ENCODE assay signal across 2 cellular contexts in genomic region chr15:98805434-98806274, GRCh38.
TF ChIP-seq lines count a peak whose summit lies in the region.

No MANE protein-coding gene starts in this region.

TF ChIP-seq in HCT116, 20 proteins besides CTCF, POLR2A, EP300 and RAD21 (continued from another document):
- TF ChIP-seq REST (IDR thresholded peaks at IDR 0.05; ENCODE audit: low read depth), result no peak
- no peak for TF ChIP-seq CBX3 (IDR thresholded peaks at IDR 0.05; ENCODE audit: low read depth)
- no peak for TF ChIP-seq POLR2AphosphoS5 (IDR thresholded peaks at IDR 0.05; ENCODE audit: low read depth, low read length)
- TF ChIP-seq ZNF274 (IDR thresholded peaks at IDR 0.05; ENCODE audit: low read depth, low read length), result no peak
- no peak for TF ChIP-seq CEBPB (IDR thresholded peaks at IDR 0.05; ENCODE audit: low read depth)
- no peak for TF ChIP-seq FOSL1 (IDR thresholded peaks at IDR 0.05; ENCODE audit: low read depth)
- no peak for TF ChIP-seq MAX (IDR thresholded peaks at IDR 0.05)

TF ChIP-seq in WTC11, 78 proteins besides CTCF, POLR2A, EP300 and RAD21 (continued from another document):
- TF ChIP-seq PRDM15 (CRISPR knock-in tag; IDR thresholded peaks at IDR 0.05) (no peak), HMGA2 (CRISPR knock-in tag; IDR thresholded peaks at IDR 0.05) (no peak), MAX (CRISPR knock-in tag; IDR thresholded peaks at IDR 0.05) (no peak), SOX15 (CRISPR knock-in tag; IDR thresholded peaks at IDR 0.05) (no peak), ATF2 (CRISPR knock-in tag; IDR thresholded peaks at IDR 0.05; ENCODE audit: borderline replicate concordance, low read depth) (no peak)
